8 cellular contexts compared by ENCODE assay signal in genomic region chr19:58326914-58327726, GRCh38. TPM values are rescaled to one million over a fixed set of nuclear protein-coding genes. Genes with fewer than 3 reads are reported as not detected.
A peak's percentile ranks its signal among the peaks of the same experiment; 100 is the strongest.
DNase-seq lines count a peak whose midpoint lies in the region; ATAC-seq, FAIRE-seq and TF ChIP-seq lines count a peak whose summit lies in the region.

Gene ZSCAN22 (plus strand): TSS chr19:58326994. CDS start chr19:58334803, 7,809 bp downstream.

- H3K36me3 Mint-ChIP-seq in activated T-helper 1 cell treated with anti-CD3 and anti-CD28 coated beads, Interleukin-12 subunit alpha, Interleukin-12 subunit beta, Interleukin-2, Interleukin-4 antibody, amounts not matched to agents 30 ng/mL and 10 ng/mL and 1 ng/mL, durations not matched to agents 14 hours and 24 hours and 36 hours (ENCODE audit: low read depth) = peaks cover 3% of the 10 kb centered on the region
- no peaks in the 10 kb centered on the region for H3K36me3 Mint-ChIP-seq in natural killer cell
- H3K36me3 Mint-ChIP-seq in stimulated activated naive B cell treated with anti-CD40 and anti-IgM and Interleukin-4, amounts not matched to agents 10 μg/mL and 1 μg/mL and 100 μg/mL, for 72 hours = peaks cover 8 to 11% of the 10 kb centered on the region in 2 donors

- H3K4me3 ChIP-seq in GM23248 (peak within 1 kb of the TSS; percentile 99), Karpas-422 (ENCODE audit: low read length) (peak within 1 kb of the TSS; percentile 82), fibroblast of pulmonary artery (replicated peaks; ENCODE audit: low read depth, low read length) (peak within 1 kb of the TSS; percentile 97)

- FAIRE-seq in RCC 7860 (lab: Jason Lieb, UNC) = no peak

- DNase-seq in EH (ENCODE audit: low read depth) = peak; percentile 96
- DNase-seq in GM23248 = peak; percentile 100
- DNase-seq in Karpas-422 = peak; percentile 99
- peak; percentile 87 for DNase-seq in RCC 7860 (ENCODE audit: low spot score)
- peak; percentile 88 for DNase-seq in activated T-helper 1 cell treated with anti-CD3 and anti-CD28 coated beads, Interleukin-12 subunit alpha, Interleukin-12 subunit beta, Interleukin-2, Interleukin-4 antibody, amounts not matched to agents 30 ng/mL and 10 ng/mL and 1 ng/mL, durations not matched to agents 14 hours and 24 hours and 36 hours (ENCODE audit: low spot score)
- DNase-seq in fibroblast of pulmonary artery (ENCODE audit: low read depth) = peak; percentile 97
- DNase-seq in natural killer cell = peak; percentile 87
- DNase-seq in stimulated activated naive B cell treated with anti-CD40 and anti-IgM and Interleukin-4, amounts not matched to agents 10 μg/mL and 1 μg/mL and 100 μg/mL, for 72 hours = peak; percentile 88

- 0 out of 2 replicates have a peak, but pooled peaks cover 3% of the 10 kb centered on the region for H3K36me3 ChIP-seq in GM23248 (ENCODE audit: low read depth)
- no peaks in the 10 kb centered on the region for H3K36me3 ChIP-seq in Karpas-422 (ENCODE audit: insufficient read depth, low read length)

- H3K27ac ChIP-seq in GM23248 (peak within 1 kb of the TSS; percentile 87), Karpas-422 (ENCODE audit: low read length) (peak within 1 kb of the TSS; percentile 2; the same call in 1 of the 2 replicates)

- in situ Hi-C loops in GM23248 (cut with MboI) = no loop called here

- H3K9me2 ChIP-seq in GM23248 (ENCODE audit: insufficient read depth) (no peaks in the 10 kb centered on the region), Karpas-422 (replicated peaks; ENCODE audit: insufficient read depth, low read length) (no peaks in the 10 kb centered on the region)

- no peak for TF ChIP-seq CTCF in fibroblast of pulmonary artery (IDR thresholded peaks at IDR 0.05; ENCODE audit: low read length, missing control alignments)
- no peak for TF ChIP-seq CTCF in natural killer cell (IDR thresholded peaks at IDR 0.05)

- ATAC-seq in natural killer cell = peak; percentile 71 to 87 (median 74)
- ATAC-seq in stimulated activated naive B cell treated with anti-CD40 and anti-IgM and Interleukin-4, amounts not matched to agents 10 μg/mL and 1 μg/mL and 100 μg/mL, for 72 hours (replicated peaks) = peak; percentile 88 to 93

- intact Hi-C loops in activated T-helper 1 cell treated with anti-CD3 and anti-CD28 coated beads, Interleukin-12 subunit alpha, Interleukin-12 subunit beta, Interleukin-2, Interleukin-4 antibody, amounts not matched to agents 30 ng/mL and 10 ng/mL and 1 ng/mL, durations not matched to agents 14 hours and 24 hours and 36 hours (cut with micrococcal nuclease) = loop anchor here (1.0 to 10.0 kb wide), 16 partner anchors 20 to 512 kb away; partner anchors contain the start of genes ERVK3-1, RPS5, ZBTB45 and ZNF132
- intact Hi-C loops in natural killer cell (cut with micrococcal nuclease) = loop anchor here (1.0 to 10.0 kb wide), 6 partner anchors 22 to 1922 kb away; partner anchors contain the start of genes ERVK3-1, ZNF497, ZNF583 and ZNF8

- H3K9ac ChIP-seq in GM23248 (peak within 1 kb of the TSS; percentile 93), Karpas-422 (ENCODE audit: low read length) (peak within 1 kb of the TSS; percentile 81)

- H3K27me3 Mint-ChIP-seq in activated T-helper 1 cell treated with anti-CD3 and anti-CD28 coated beads, Interleukin-12 subunit alpha, Interleukin-12 subunit beta, Interleukin-2, Interleukin-4 antibody, amounts not matched to agents 30 ng/mL and 10 ng/mL and 1 ng/mL, durations not matched to agents 14 hours and 24 hours and 36 hours (ENCODE audit: insufficient read depth) = no peaks in the 10 kb centered on the region
- no peaks in the 10 kb centered on the region for H3K27me3 Mint-ChIP-seq in natural killer cell (ENCODE audit: low read depth in 2 of 2)
- no peaks in the 10 kb centered on the region for H3K27me3 Mint-ChIP-seq in stimulated activated naive B cell treated with anti-CD40 and anti-IgM and Interleukin-4, amounts not matched to agents 10 μg/mL and 1 μg/mL and 100 μg/mL, for 72 hours

- H3K4me1 ChIP-seq in GM23248 (ENCODE audit: insufficient read depth) (peaks cover 19% of the 10 kb centered on the region), Karpas-422 (ENCODE audit: low read length) (peaks cover 25% of the 10 kb centered on the region)

- H4K20me1 ChIP-seq in GM23248 (ENCODE audit: insufficient read depth) (no peaks in the 10 kb centered on the region), Karpas-422 (ENCODE audit: insufficient read depth, low read depth, low read length) (no peaks in the 10 kb centered on the region)

- WGBS in GM23248 (ENCODE audit: low coverage in 1 of 2, low lambda C conversion rate in 2 of 2, missing lambda C conversion rate in 2 of 2), 2 experiments = 0 to 1% methylated on average over 60 to 62 of the region's 62 CpGs

- H3K27me3 ChIP-seq in GM23248 (replicated peaks; ENCODE audit: insufficient read depth) = no peaks in the 10 kb centered on the region
- H3K27me3 ChIP-seq in Karpas-422 (ENCODE audit: low read length) = no peaks in the 10 kb centered on the region

- H3K9me3 ChIP-seq in GM23248 (ENCODE audit: low read depth) = no peaks in the 10 kb centered on the region
- no peaks in the 10 kb centered on the region for H3K9me3 ChIP-seq in Karpas-422 (ENCODE audit: low read length)

- H3K4me2 ChIP-seq in GM23248 (ENCODE audit: unreplicated experiment) = peak within 1 kb of the TSS; percentile 90
- H3K4me2 ChIP-seq in Karpas-422 (ENCODE audit: low read depth, low read length, poor library complexity, severe bottlenecking) = peak within 1 kb of the TSS; percentile 76

- peaks cover 9% of the 10 kb centered on the region for H3K4me1 Mint-ChIP-seq in activated T-helper 1 cell treated with anti-CD3 and anti-CD28 coated beads, Interleukin-12 subunit alpha, Interleukin-12 subunit beta, Interleukin-2, Interleukin-4 antibody, amounts not matched to agents 30 ng/mL and 10 ng/mL and 1 ng/mL, durations not matched to agents 14 hours and 24 hours and 36 hours (ENCODE audit: low read depth)
- no peaks in the 10 kb centered on the region for H3K4me1 Mint-ChIP-seq in natural killer cell
- peaks cover 6 to 9% of the 10 kb centered on the region in 2 donors for H3K4me1 Mint-ChIP-seq in stimulated activated naive B cell treated with anti-CD40 and anti-IgM and Interleukin-4, amounts not matched to agents 10 μg/mL and 1 μg/mL and 100 μg/mL, for 72 hours

- no peak within 1 kb of the TSS for H3K27ac Mint-ChIP-seq in activated T-helper 1 cell treated with anti-CD3 and anti-CD28 coated beads, Interleukin-12 subunit alpha, Interleukin-12 subunit beta, Interleukin-2, Interleukin-4 antibody, amounts not matched to agents 30 ng/mL and 10 ng/mL and 1 ng/mL, durations not matched to agents 14 hours and 24 hours and 36 hours
- H3K27ac Mint-ChIP-seq in natural killer cell = no peak within 1 kb of the TSS
- H3K27ac Mint-ChIP-seq in stimulated activated naive B cell treated with anti-CD40 and anti-IgM and Interleukin-4, amounts not matched to agents 10 μg/mL and 1 μg/mL and 100 μg/mL, for 72 hours = no peak within 1 kb of the TSS

- H3K79me2 ChIP-seq in GM23248 (ENCODE audit: insufficient read depth) (peaks cover 55% of the 10 kb centered on the region), Karpas-422 (ENCODE audit: low read length) (peaks cover 79% of the 10 kb centered on the region)

- no peak within 1 kb of the TSS for H3K4me3 Mint-ChIP-seq in activated T-helper 1 cell treated with anti-CD3 and anti-CD28 coated beads, Interleukin-12 subunit alpha, Interleukin-12 subunit beta, Interleukin-2, Interleukin-4 antibody, amounts not matched to agents 30 ng/mL and 10 ng/mL and 1 ng/mL, durations not matched to agents 14 hours and 24 hours and 36 hours
- H3K4me3 Mint-ChIP-seq in natural killer cell = no peak within 1 kb of the TSS
- H3K4me3 Mint-ChIP-seq in stimulated activated naive B cell treated with anti-CD40 and anti-IgM and Interleukin-4, amounts not matched to agents 10 μg/mL and 1 μg/mL and 100 μg/mL, for 72 hours = no peak within 1 kb of the TSS

- no peaks in the 10 kb centered on the region for H3K9me3 Mint-ChIP-seq in activated T-helper 1 cell treated with anti-CD3 and anti-CD28 coated beads, Interleukin-12 subunit alpha, Interleukin-12 subunit beta, Interleukin-2, Interleukin-4 antibody, amounts not matched to agents 30 ng/mL and 10 ng/mL and 1 ng/mL, durations not matched to agents 14 hours and 24 hours and 36 hours
- no peaks in the 10 kb centered on the region for H3K9me3 Mint-ChIP-seq in natural killer cell
- no peaks in the 10 kb centered on the region for H3K9me3 Mint-ChIP-seq in stimulated activated naive B cell treated with anti-CD40 and anti-IgM and Interleukin-4, amounts not matched to agents 10 μg/mL and 1 μg/mL and 100 μg/mL, for 72 hours

- H2AFZ ChIP-seq in GM23248 (peak within 1 kb of the TSS; percentile 97), Karpas-422 (ENCODE audit: low read length) (peak within 1 kb of the TSS; percentile 78; the same call in 1 of the 2 replicates)

- peaks cover 15% of the 10 kb centered on the region for H3F3A ChIP-seq in GM23248 (ENCODE audit: insufficient read depth)

RNA-seq across cellular contexts. Expression of gene ZSCAN22, which starts in this region (rescaled TPM):
- total RNA-seq in GM23248 (2014; rRNA removed; shearing (Covaris generic)) = 1.8 and 3.4 TPM in 2 replicates
- 1.5 and 2.1 TPM in 2 replicates for polyA plus RNA-seq in GM23248 (2016; fragmentation: Nextera tagmentation; extraction: Ambion mirVana)
- total RNA-seq in Karpas-422 (2014; rRNA removed; shearing (Covaris generic); ENCODE audit: low replicate concordance) = 5.1 and 5.3 TPM in 2 replicates
- 4.7 and 4.8 TPM in 2 replicates for total RNA-seq in activated T-helper 1 cell treated with anti-CD3 and anti-CD28 coated beads, Interleukin-12 subunit alpha, Interleukin-12 subunit beta, Interleukin-2, Interleukin-4 antibody, amounts not matched to agents 30 ng/mL and 10 ng/mL and 1 ng/mL, durations not matched to agents 14 hours and 24 hours and 36 hours
- total RNA-seq in natural killer cell = 1 to 10 TPM; 2.9 to 4.8 (median 3.2) TPM

Comparison
In these comparisons a context has a peak if more than half of its experiments do, and no peak if none do; other contexts are left out.
1. Peak in every context shown above with its lines: DNase-seq, ATAC-seq, H3K4me3 ChIP-seq and H3K27ac ChIP-seq.